1 cellular context compared by ENCODE assay signal in genomic region chr15:73051811-73052678, GRCh38.
A peak's percentile ranks its signal among the peaks of the same experiment; 100 is the strongest.
TF ChIP-seq lines count a peak whose summit lies in the region.

A gene with protein sequence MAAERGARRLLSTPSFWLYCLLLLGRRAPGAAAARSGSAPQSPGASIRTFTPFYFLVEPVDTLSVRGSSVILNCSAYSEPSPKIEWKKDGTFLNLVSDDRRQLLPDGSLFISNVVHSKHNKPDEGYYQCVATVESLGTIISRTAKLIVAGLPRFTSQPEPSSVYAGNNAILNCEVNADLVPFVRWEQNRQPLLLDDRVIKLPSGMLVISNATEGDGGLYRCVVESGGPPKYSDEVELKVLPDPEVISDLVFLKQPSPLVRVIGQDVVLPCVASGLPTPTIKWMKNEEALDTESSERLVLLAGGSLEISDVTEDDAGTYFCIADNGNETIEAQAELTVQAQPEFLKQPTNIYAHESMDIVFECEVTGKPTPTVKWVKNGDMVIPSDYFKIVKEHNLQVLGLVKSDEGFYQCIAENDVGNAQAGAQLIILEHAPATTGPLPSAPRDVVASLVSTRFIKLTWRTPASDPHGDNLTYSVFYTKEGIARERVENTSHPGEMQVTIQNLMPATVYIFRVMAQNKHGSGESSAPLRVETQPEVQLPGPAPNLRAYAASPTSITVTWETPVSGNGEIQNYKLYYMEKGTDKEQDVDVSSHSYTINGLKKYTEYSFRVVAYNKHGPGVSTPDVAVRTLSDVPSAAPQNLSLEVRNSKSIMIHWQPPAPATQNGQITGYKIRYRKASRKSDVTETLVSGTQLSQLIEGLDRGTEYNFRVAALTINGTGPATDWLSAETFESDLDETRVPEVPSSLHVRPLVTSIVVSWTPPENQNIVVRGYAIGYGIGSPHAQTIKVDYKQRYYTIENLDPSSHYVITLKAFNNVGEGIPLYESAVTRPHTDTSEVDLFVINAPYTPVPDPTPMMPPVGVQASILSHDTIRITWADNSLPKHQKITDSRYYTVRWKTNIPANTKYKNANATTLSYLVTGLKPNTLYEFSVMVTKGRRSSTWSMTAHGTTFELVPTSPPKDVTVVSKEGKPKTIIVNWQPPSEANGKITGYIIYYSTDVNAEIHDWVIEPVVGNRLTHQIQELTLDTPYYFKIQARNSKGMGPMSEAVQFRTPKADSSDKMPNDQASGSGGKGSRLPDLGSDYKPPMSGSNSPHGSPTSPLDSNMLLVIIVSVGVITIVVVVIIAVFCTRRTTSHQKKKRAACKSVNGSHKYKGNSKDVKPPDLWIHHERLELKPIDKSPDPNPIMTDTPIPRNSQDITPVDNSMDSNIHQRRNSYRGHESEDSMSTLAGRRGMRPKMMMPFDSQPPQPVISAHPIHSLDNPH (N-terminal part only) (plus strand): TSS chr15:73052463. CDS start chr15:73052676, 213 bp downstream.

TF ChIP-seq in K562, 482 proteins besides CTCF, POLR2A, EP300 and RAD21 (continued from another document and continues in another):
- TF ChIP-seq ZNF318 (IDR thresholded peaks at IDR 0.05; ENCODE audit: borderline replicate concordance in 1 of 2, low read depth in 1 of 2) (no peak), HEY1 (CRISPR knock-in tag; IDR thresholded peaks at IDR 0.05; ENCODE audit: borderline replicate concordance) (no peak), SRF (CRISPR knock-in tag; IDR thresholded peaks at IDR 0.05) (no peak), SMARCE1 (IDR thresholded peaks at IDR 0.05) (no peak), HLTF (IDR thresholded peaks at IDR 0.05) (no peak), ZNF592 (IDR thresholded peaks at IDR 0.05) (no peak), MBD2 (IDR thresholded peaks at IDR 0.05; ENCODE audit: borderline replicate concordance, low read depth) (no peak), ZBTB11 (CRISPR knock-in tag; IDR thresholded peaks at IDR 0.05) (no peak), GTF2A2 (tag; IDR thresholded peaks at IDR 0.05) (no peak), NCOA4 (IDR thresholded peaks at IDR 0.05; ENCODE audit: partially characterized antibody) (no peak), TGIF2 (CRISPR knock-in tag; IDR thresholded peaks at IDR 0.05) (no peak), TCF3 (CRISPR knock-in tag; IDR thresholded peaks at IDR 0.05) (no peak), ZNF717 (CRISPR knock-in tag; IDR thresholded peaks at IDR 0.05) (no peak), BRF1 (IDR thresholded peaks at IDR 0.05; ENCODE audit: borderline replicate concordance, extremely low read depth, insufficient read length) (no peak), HMG20B (CRISPR knock-in tag; IDR thresholded peaks at IDR 0.05) (no peak), TAF15 (IDR thresholded peaks at IDR 0.05; ENCODE audit: low read depth, low read length) (no peak), DACH1 (IDR thresholded peaks at IDR 0.05; ENCODE audit: partially characterized antibody) (no peak), LEF1 (IDR thresholded peaks at IDR 0.05) (no peak), SMC3 (conservative IDR thresholded peaks at IDR 0.05; ENCODE audit: insufficient read depth, low read depth, low read length) (no peak), ZNF121 (CRISPR knock-in tag; conservative IDR thresholded peaks at IDR 0.05) (no peak), MYC (IDR thresholded peaks at IDR 0.05; ENCODE audit: low read depth, low read length) (no peak), MYC (CRISPR knock-in tag; IDR thresholded peaks at IDR 0.05; ENCODE audit: borderline replicate concordance, low read depth) (no peak), NFE2 (IDR thresholded peaks at IDR 0.05; ENCODE audit: low read depth) (no peak), SP2 (IDR thresholded peaks at IDR 0.05; ENCODE audit: extremely low read depth, low read depth, low read length, poor library complexity, severe bottlenecking) (no peak), ZNF124 (CRISPR knock-in tag; IDR thresholded peaks at IDR 0.05) (no peak)
- TF ChIP-seq, protein P1, sequence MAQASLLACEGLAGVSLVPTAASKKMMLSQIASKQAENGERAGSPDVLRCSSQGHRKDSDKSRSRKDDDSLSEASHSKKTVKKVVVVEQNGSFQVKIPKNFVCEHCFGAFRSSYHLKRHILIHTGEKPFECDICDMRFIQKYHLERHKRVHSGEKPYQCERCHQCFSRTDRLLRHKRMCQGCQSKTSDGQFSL (CRISPR knock-in tag; IDR thresholded peaks at IDR 0.05) = peak; percentile 73; the same call in 1 of the 2 replicates
- TF ChIP-seq, protein P1 (tag; IDR thresholded peaks at IDR 0.05) = peak in 1 of 2 experiments; percentile 85; a peak in 2 of 4 replicates
- TF ChIP-seq, protein P2, sequence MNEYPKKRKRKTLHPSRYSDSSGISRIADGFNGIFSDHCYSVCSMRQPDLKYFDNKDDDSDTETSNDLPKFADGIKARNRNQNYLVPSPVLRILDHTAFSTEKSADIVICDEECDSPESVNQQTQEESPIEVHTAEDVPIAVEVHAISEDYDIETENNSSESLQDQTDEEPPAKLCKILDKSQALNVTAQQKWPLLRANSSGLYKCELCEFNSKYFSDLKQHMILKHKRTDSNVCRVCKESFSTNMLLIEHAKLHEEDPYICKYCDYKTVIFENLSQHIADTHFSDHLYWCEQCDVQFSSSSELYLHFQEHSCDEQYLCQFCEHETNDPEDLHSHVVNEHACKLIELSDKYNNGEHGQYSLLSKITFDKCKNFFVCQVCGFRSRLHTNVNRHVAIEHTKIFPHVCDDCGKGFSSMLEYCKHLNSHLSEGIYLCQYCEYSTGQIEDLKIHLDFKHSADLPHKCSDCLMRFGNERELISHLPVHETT (CRISPR knock-in tag; conservative IDR thresholded peaks at IDR 0.05 in 1 of 2, IDR thresholded peaks at IDR 0.05 in 1 of 2) = no peak
- TF ChIP-seq, protein P3, sequence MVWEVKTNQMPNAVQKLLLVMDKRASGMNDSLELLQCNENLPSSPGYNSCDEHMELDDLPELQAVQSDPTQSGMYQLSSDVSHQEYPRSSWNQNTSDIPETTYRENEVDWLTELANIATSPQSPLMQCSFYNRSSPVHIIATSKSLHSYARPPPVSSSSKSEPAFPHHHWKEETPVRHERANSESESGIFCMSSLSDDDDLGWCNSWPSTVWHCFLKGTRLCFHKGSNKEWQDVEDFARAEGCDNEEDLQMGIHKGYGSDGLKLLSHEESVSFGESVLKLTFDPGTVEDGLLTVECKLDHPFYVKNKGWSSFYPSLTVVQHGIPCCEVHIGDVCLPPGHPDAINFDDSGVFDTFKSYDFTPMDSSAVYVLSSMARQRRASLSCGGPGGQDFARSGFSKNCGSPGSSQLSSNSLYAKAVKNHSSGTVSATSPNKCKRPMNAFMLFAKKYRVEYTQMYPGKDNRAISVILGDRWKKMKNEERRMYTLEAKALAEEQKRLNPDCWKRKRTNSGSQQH (CRISPR knock-in tag; IDR thresholded peaks at IDR 0.05) = no peak
- TF ChIP-seq, protein P4, sequence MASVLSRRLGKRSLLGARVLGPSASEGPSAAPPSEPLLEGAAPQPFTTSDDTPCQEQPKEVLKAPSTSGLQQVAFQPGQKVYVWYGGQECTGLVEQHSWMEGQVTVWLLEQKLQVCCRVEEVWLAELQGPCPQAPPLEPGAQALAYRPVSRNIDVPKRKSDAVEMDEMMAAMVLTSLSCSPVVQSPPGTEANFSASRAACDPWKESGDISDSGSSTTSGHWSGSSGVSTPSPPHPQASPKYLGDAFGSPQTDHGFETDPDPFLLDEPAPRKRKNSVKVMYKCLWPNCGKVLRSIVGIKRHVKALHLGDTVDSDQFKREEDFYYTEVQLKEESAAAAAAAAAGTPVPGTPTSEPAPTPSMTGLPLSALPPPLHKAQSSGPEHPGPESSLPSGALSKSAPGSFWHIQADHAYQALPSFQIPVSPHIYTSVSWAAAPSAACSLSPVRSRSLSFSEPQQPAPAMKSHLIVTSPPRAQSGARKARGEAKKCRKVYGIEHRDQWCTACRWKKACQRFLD (CRISPR knock-in tag; IDR thresholded peaks at IDR 0.05) = no peak
